ENCODE assay signal across 21 cellular contexts in the genomic region with DNA sequence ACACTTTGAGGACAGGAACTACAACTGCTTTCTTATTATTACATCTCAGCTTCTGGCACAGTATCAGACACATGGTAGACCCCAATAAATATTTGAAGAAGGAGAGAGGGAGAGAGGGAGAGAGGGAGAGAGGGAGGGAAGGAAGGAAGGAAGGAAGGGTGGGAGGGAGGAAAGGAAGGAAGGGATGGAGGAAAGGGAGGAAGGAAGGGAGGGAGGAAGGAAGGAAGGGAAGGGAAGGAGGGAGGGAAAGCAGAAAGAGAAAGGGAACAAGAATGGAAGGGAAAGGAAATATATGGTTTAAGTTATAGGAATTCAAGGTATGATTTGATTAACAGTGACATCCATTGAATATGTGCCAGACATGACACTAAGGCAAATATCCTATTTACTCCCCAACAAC.
DNase-seq lines count a peak whose midpoint lies in the region; ATAC-seq and TF ChIP-seq lines count a peak whose summit lies in the region.
"Had no signal": no experiment of that assay in that cellular context is flagged by ENCODE, and none has a peak within 500 bp of the region (broad histone marks: within the 10 kb centered on the region; RNA-seq: fewer than 3 reads in every experiment).

No MANE protein-coding gene starts in this region.

- H3K9me3 Mint-ChIP-seq in natural killer cell (no peaks in the 10 kb centered on the region), immature natural killer cell (no peaks in the 10 kb centered on the region)
- no peaks in the 10 kb centered on the region for H3K9me3 Mint-ChIP-seq in natural killer cell treated with Interleukin-12 subunit alpha and Interleukin-12 subunit beta and Interleukin-15 and Interleukin-18, amount 100 ng/mL, for 72 hours

- H3K4me3 Mint-ChIP-seq in natural killer cell (peak overlapping the region; percentile 72), immature natural killer cell (peak overlapping the region; percentile 61 to 91 (median 72))
- H3K4me3 Mint-ChIP-seq in natural killer cell treated with Interleukin-12 subunit alpha and Interleukin-12 subunit beta and Interleukin-15 and Interleukin-18, amount 100 ng/mL, for 72 hours, result no peak overlapping the region
- H3K4me3 Mint-ChIP-seq: CD14-positive monocyte; CD4-positive, alpha-beta memory T cell; CD4-positive, CD25-positive, alpha-beta regulatory T cell; CD8-positive, alpha-beta memory T cell had no signal

- peak overlapping the region; percentile 15 to 26 for H3K27ac Mint-ChIP-seq in natural killer cell
- H3K27ac Mint-ChIP-seq in natural killer cell treated with Interleukin-12 subunit alpha and Interleukin-12 subunit beta and Interleukin-15 and Interleukin-18, amount 100 ng/mL, for 72 hours, result no peak overlapping the region
- H3K27ac Mint-ChIP-seq in immature natural killer cell, result peak overlapping the region in 5 of 6 donors; percentile 59 to 88 (median 68)
- H3K27ac Mint-ChIP-seq: CD14-positive monocyte; CD4-positive, alpha-beta memory T cell; CD4-positive, CD25-positive, alpha-beta regulatory T cell; CD8-positive, alpha-beta memory T cell had no signal

- H3K4me1 Mint-ChIP-seq in natural killer cell (peaks cover 58 to 59% of the 10 kb centered on the region in 2 donors), immature natural killer cell (peaks cover 63 to 65% of the 10 kb centered on the region in 2 donors)
- peaks cover 19 to 49% of the 10 kb centered on the region in 2 donors for H3K4me1 Mint-ChIP-seq in natural killer cell treated with Interleukin-12 subunit alpha and Interleukin-12 subunit beta and Interleukin-15 and Interleukin-18, amount 100 ng/mL, for 72 hours (ENCODE audit: low read depth in 2 of 2)
- H3K4me1 Mint-ChIP-seq: CD14-positive monocyte; CD4-positive, alpha-beta memory T cell; CD4-positive, CD25-positive, alpha-beta regulatory T cell; CD8-positive, alpha-beta memory T cell had no signal

- no peaks in the 10 kb centered on the region for H3K27me3 Mint-ChIP-seq in natural killer cell (ENCODE audit: low read depth in 2 of 2)
- no peaks in the 10 kb centered on the region for H3K27me3 Mint-ChIP-seq in natural killer cell treated with Interleukin-12 subunit alpha and Interleukin-12 subunit beta and Interleukin-15 and Interleukin-18, amount 100 ng/mL, for 72 hours
- H3K27me3 Mint-ChIP-seq in immature natural killer cell (ENCODE audit: low read depth in 3 of 3), result peaks cover 0 to 4% (median 0%) of the 10 kb centered on the region in 3 donors
- H3K27me3 Mint-ChIP-seq: CD4-positive, alpha-beta memory T cell; CD4-positive, CD25-positive, alpha-beta regulatory T cell; CD8-positive, alpha-beta memory T cell had no signal

- DNase-seq in natural killer cell, result no peak
- DNase-seq in natural killer cell treated with Interleukin-12 subunit alpha and Interleukin-12 subunit beta and Interleukin-15 and Interleukin-18, amount 100 ng/mL, for 72 hours (ENCODE audit: low spot score), result no peak
- no peak for DNase-seq in immature natural killer cell
- DNase-seq in NCI-H1105 (lab: John Stamatoyannopoulos, UW), result no peak
- no peak for DNase-seq in NCI-H510A treated with DMSO at 0.1 percent for 48 hours (lab: John Stamatoyannopoulos, UW)
- DNase-seq: 8988T; ACHN; BE2C; C1 segment of cervical spinal cord; CD4-positive, alpha-beta memory T cell; CD4-positive, CD25-positive, alpha-beta regulatory T cell; CD8-positive, alpha-beta memory T cell; COR-L47; DMS 273 treated with DMSO at 0.1 percent for 48 hours; DMS153; DMS53; DND-41; EL; GDM1 had no signal

- no peak for TF ChIP-seq CTCF in natural killer cell (IDR thresholded peaks at IDR 0.05)

- no peak for ATAC-seq in natural killer cell
- ATAC-seq in natural killer cell treated with Interleukin-12 subunit alpha and Interleukin-12 subunit beta and Interleukin-15 and Interleukin-18, amount 100 ng/mL, for 72 hours, result no peak
- ATAC-seq: GM12878 had no signal

- H3K36me3 Mint-ChIP-seq in natural killer cell (no peaks in the 10 kb centered on the region), immature natural killer cell (peaks cover 0 to 4% (median 3%) of the 10 kb centered on the region in 3 donors)
- no peaks in the 10 kb centered on the region for H3K36me3 Mint-ChIP-seq in natural killer cell treated with Interleukin-12 subunit alpha and Interleukin-12 subunit beta and Interleukin-15 and Interleukin-18, amount 100 ng/mL, for 72 hours
- H3K36me3 Mint-ChIP-seq: CD14-positive monocyte; CD4-positive, alpha-beta memory T cell; CD4-positive, CD25-positive, alpha-beta regulatory T cell; CD8-positive, alpha-beta memory T cell had no signal

- intact Hi-C loops in natural killer cell (cut with micrococcal nuclease), result no loop called here

Comparison
In these comparisons a context has a peak if more than half of its experiments do, and no peak if none do; other contexts are left out.
1. H3K27ac Mint-ChIP-seq: peak in natural killer cell (2 of 2) and immature natural killer cell (5 of 6); none in natural killer cell treated with Interleukin-12 subunit alpha and Interleukin-12 subunit beta and Interleukin-15 and Interleukin-18, amount 100 ng/mL, for 72 hours (0 of 2).